In genomic region chr12:26029741-26030033, GRCh38 we compare ENCODE assay signal across 13 cellular contexts.
DNase-seq lines count a peak whose midpoint lies in the region; ATAC-seq and TF ChIP-seq lines count a peak whose summit lies in the region.
"Had no signal": no experiment of that assay in that cellular context is flagged by ENCODE, and none has a peak within 500 bp of the region (broad histone marks: within the 10 kb centered on the region; RNA-seq: fewer than 3 reads in every experiment).

No MANE protein-coding gene starts in this region.

- no peak overlapping the region for H4K8ac ChIP-seq in mesenchymal stem cell (ENCODE audit: low read length)

- TF ChIP-seq POLR2A in vagina (IDR thresholded peaks at IDR 0.05) = no peak

- H3K27ac ChIP-seq in right cardiac atrium (ENCODE audit: low read length) = no peak overlapping the region
- H3K27ac ChIP-seq in mesenchymal stem cell (ENCODE audit: low read length, poor library complexity, severe bottlenecking) = no peak overlapping the region
- peak overlapping the region; percentile 36 for H3K27ac ChIP-seq in vagina
- H3K27ac ChIP-seq in psoas muscle = no peak overlapping the region
- H3K27ac ChIP-seq: 22Rv1, BLaER1, KMS-11 had no signal

- H2BK12ac ChIP-seq in mesenchymal stem cell (ENCODE audit: low read length in 2 of 2) = no peak overlapping the region

- no peak overlapping the region for H2BK120ac ChIP-seq in mesenchymal stem cell (ENCODE audit: low read depth, low read length)

- 26% methylated on average over 3 of the region's 3 CpGs for WGBS in right cardiac atrium
- WGBS in mesenchymal stem cell = 71% methylated on average over 2 of the region's 3 CpGs
- 38 to 65% (median 58%) methylated on average over 3 of the region's 3 CpGs for WGBS in psoas muscle, 3 donors

- peaks cover 7% of the 10 kb centered on the region for H3K79me1 ChIP-seq in mesenchymal stem cell (replicated peaks; ENCODE audit: low read length, poor library complexity, severe bottlenecking)

- no peak for TF ChIP-seq CTCF in vagina (IDR thresholded peaks at IDR 0.05)
- no peak for TF ChIP-seq CTCF in psoas muscle (IDR thresholded peaks at IDR 0.05)

- no peak overlapping the region for H3K14ac ChIP-seq in mesenchymal stem cell (ENCODE audit: low read length in 2 of 2)

- ATAC-seq in Right ventricle myocardium superior (ENCODE audit: poor library complexity) (peak; percentile 11), right cardiac atrium (no peak), HG03432 (IDR thresholded peaks at IDR 0.05; ENCODE audit: unreplicated experiment) (no peak), psoas muscle (no peak)

- H3K9me3 ChIP-seq in right cardiac atrium (ENCODE audit: control insufficient read depth, low read length) (no peaks in the 10 kb centered on the region), endocrine pancreas (ENCODE audit: control insufficient read depth, low read length) (no peaks in the 10 kb centered on the region), mesenchymal stem cell (ENCODE audit: control insufficient read depth, low read length) (no peaks in the 10 kb centered on the region), vagina (no peaks in the 10 kb centered on the region), psoas muscle (no peaks in the 10 kb centered on the region)
- H3K9me3 ChIP-seq: BLaER1, MG63 had no signal

- no peak overlapping the region for H2AFZ ChIP-seq in mesenchymal stem cell (ENCODE audit: low read depth, low read length)

- H2BK5ac ChIP-seq in mesenchymal stem cell (ENCODE audit: low read depth, low read length, poor library complexity, severe bottlenecking) = no peak overlapping the region

- H4K91ac ChIP-seq in mesenchymal stem cell (ENCODE audit: low read length) = no peak overlapping the region

- no peak overlapping the region for H2AK5ac ChIP-seq in mesenchymal stem cell (ENCODE audit: low read length, severe bottlenecking)

- H3K9ac ChIP-seq in endocrine pancreas (ENCODE audit: control insufficient read depth, insufficient read depth, low read length) (no peak overlapping the region), mesenchymal stem cell (ENCODE audit: low read length) (peak overlapping the region; percentile 77)
- H3K9ac ChIP-seq: BLaER1, KMS-11 had no signal

- H3K4me1 ChIP-seq in right cardiac atrium (ENCODE audit: control insufficient read depth, insufficient read depth, low read length) (peaks cover 6% of the 10 kb centered on the region), endocrine pancreas (ENCODE audit: control insufficient read depth, insufficient read depth, low read length) (peaks cover 3% of the 10 kb centered on the region), mesenchymal stem cell (ENCODE audit: control insufficient read depth, insufficient read depth, low read depth, low read length) (peaks cover 5% of the 10 kb centered on the region), vagina (peaks cover 46% of the 10 kb centered on the region), psoas muscle (peaks cover 22% of the 10 kb centered on the region)
- H3K4me1 ChIP-seq: BLaER1 had no signal

- intact Hi-C loops in Right ventricle myocardium superior (cut with DNase I) = loop anchor here (5.0 kb wide), 1 partner anchor 592 kb away; no protein-coding TSS in a partner anchor
- intact Hi-C loops in right cardiac atrium (cut with DNase I) = loop anchor here in 3 of 4 donors (5.0 to 10.0 kb wide), 5 partner anchors 67 to 595 kb away; no protein-coding TSS in a partner anchor
- intact Hi-C loops in vagina (cut with DNase I) = loop anchor here (5.0 kb wide), 1 partner anchor 72 kb away; the partner anchor contains the start of gene RASSF8
- intact Hi-C loops in psoas muscle (cut with DNase I) = loop anchor here (2.0 to 5.0 kb wide), 3 partner anchors 72 to 1042 kb away; partner anchors contain the start of gene RASSF8 (in 1 of the 2)

- DNase-seq in Right ventricle myocardium superior (no peak), right cardiac atrium (no peak), mesenchymal stem cell (no peak), vagina (ENCODE audit: extremely low spot score in 2 of 2) (no peak), psoas muscle (no peak), DMS 273 treated with DMSO at 0.1 percent for 48 hours (lab: John Stamatoyannopoulos, UW) (no peak)
- DNase-seq: NCI-H187 had no signal

- H2BK15ac ChIP-seq in mesenchymal stem cell (ENCODE audit: low read depth, poor library complexity, severe bottlenecking) = no peak overlapping the region

- H3K4ac ChIP-seq in mesenchymal stem cell (ENCODE audit: low read depth in 1 of 2, low read length in 2 of 2) = no peak overlapping the region

- no peaks in the 10 kb centered on the region for H3K27me3 ChIP-seq in right cardiac atrium (ENCODE audit: control insufficient read depth, insufficient read depth)
- no peaks in the 10 kb centered on the region for H3K27me3 ChIP-seq in endocrine pancreas (ENCODE audit: control insufficient read depth, insufficient read depth, low read length)
- no peaks in the 10 kb centered on the region for H3K27me3 ChIP-seq in mesenchymal stem cell (ENCODE audit: control insufficient read depth in 1 of 2, insufficient read depth in 1 of 2, low read length in 2 of 2)
- H3K27me3 ChIP-seq in vagina = no peaks in the 10 kb centered on the region
- H3K27me3 ChIP-seq in psoas muscle (ENCODE audit: insufficient read depth in 3 of 3, low read length in 2 of 3) = no peaks in the 10 kb centered on the region
- H3K27me3 ChIP-seq: BLaER1, MG63 had no signal

- no peak overlapping the region for H3K23ac ChIP-seq in mesenchymal stem cell (ENCODE audit: low read length in 2 of 2)

- no peak overlapping the region for H3K4me2 ChIP-seq in mesenchymal stem cell (ENCODE audit: low read length, poor library complexity, severe bottlenecking)
- H3K4me2 ChIP-seq: BLaER1, KMS-11 had no signal

- no peak overlapping the region for H3K18ac ChIP-seq in mesenchymal stem cell (ENCODE audit: low read depth in 1 of 2, low read length in 2 of 2)

- H3K36me3 ChIP-seq in endocrine pancreas (ENCODE audit: control insufficient read depth, insufficient read depth, low read length) (no peaks in the 10 kb centered on the region), mesenchymal stem cell (ENCODE audit: control insufficient read depth in 1 of 2, insufficient read depth in 2 of 2, low read depth in 1 of 2, low read length in 2 of 2) (no peaks in the 10 kb centered on the region), vagina (no peaks in the 10 kb centered on the region), psoas muscle (ENCODE audit: insufficient read depth in 1 of 2, low read depth in 1 of 2) (no peaks in the 10 kb centered on the region)
- H3K36me3 ChIP-seq: BLaER1, MG63 had no signal

- H3K4me3 ChIP-seq in right cardiac atrium (ENCODE audit: low read length) = no peak overlapping the region
- peak overlapping the region; percentile 35 for H3K4me3 ChIP-seq in endocrine pancreas (ENCODE audit: control insufficient read depth, insufficient read depth, low read length)
- H3K4me3 ChIP-seq in mesenchymal stem cell (ENCODE audit: insufficient read depth in 1 of 2, low read depth in 1 of 2, low read length in 2 of 2) = peak overlapping the region in 1 of 2 experiments; percentile 10
- H3K4me3 ChIP-seq in vagina = no peak overlapping the region
- H3K4me3 ChIP-seq in psoas muscle = no peak overlapping the region
- H3K4me3 ChIP-seq: BLaER1, MG63 had no signal
